Comparison of ENCODE assay signal across 26 cellular contexts in genomic region chr13:112625698-112626097, GRCh38.
"Had no signal": no experiment of that assay in that cellular context is flagged by ENCODE, and none has a peak within 500 bp of the region (broad histone marks: within the 10 kb centered on the region; RNA-seq: fewer than 3 reads in every experiment).

No MANE protein-coding gene starts in this region.

- H3K27ac Mint-ChIP-seq: activated CD8-positive, alpha-beta T cell treated with anti-CD3 and anti-CD28 coated beads, Interleukin-2, amount 10 ng/mL, durations not matched to agents 7 days and 5 days; activated naive CD4-positive, alpha-beta T cell treated with anti-CD3 and anti-CD28 coated beads, Interleukin-2, amount 50 U/mL, for 72 hours; activated naive CD8-positive, alpha-beta T cell treated with anti-CD3 and anti-CD28 coated beads, Interleukin-2, amount 50 U/mL, for 24 hours; activated T-cell treated with anti-CD3 and anti-CD28 coated beads, Interleukin-2, amount 50 U/mL, for 24 hours; activated T-helper 1 cell treated with anti-CD3 and anti-CD28 coated beads, Interleukin-12 subunit alpha, Interleukin-12 subunit beta, Interleukin-2, Interleukin-4 antibody, amounts not matched to agents 30 ng/mL and 10 ng/mL and 1 ng/mL, durations not matched to agents 14 hours and 24 hours and 36 hours; brain; WTC11 had no signal

- H3K36me3 ChIP-seq: Peyer's patch, SJSA1 had no signal

- H3K9me3 Mint-ChIP-seq: activated naive CD4-positive, alpha-beta T cell treated with anti-CD3 and anti-CD28 coated beads, Interleukin-2, amount 50 U/mL, for 72 hours; activated naive CD8-positive, alpha-beta T cell treated with anti-CD3 and anti-CD28 coated beads, Interleukin-2, amount 50 U/mL, for 24 hours; activated T-cell treated with anti-CD3 and anti-CD28 coated beads, Interleukin-2, amount 50 U/mL, for 24 hours; activated T-helper 1 cell treated with anti-CD3 and anti-CD28 coated beads, Interleukin-12 subunit alpha, Interleukin-12 subunit beta, Interleukin-2, Interleukin-4 antibody, amounts not matched to agents 30 ng/mL and 10 ng/mL and 1 ng/mL, durations not matched to agents 14 hours and 24 hours and 36 hours; brain; central memory CD8-positive, alpha-beta T cell; WTC11 had no signal

- H3K27me3 ChIP-seq: Peyer's patch had no signal

- H3K27ac ChIP-seq: Peyer's patch, SJSA1 had no signal

- H3K4me3 Mint-ChIP-seq: activated CD8-positive, alpha-beta T cell treated with anti-CD3 and anti-CD28 coated beads, Interleukin-2, amount 10 ng/mL, durations not matched to agents 7 days and 5 days; activated naive CD8-positive, alpha-beta T cell treated with anti-CD3 and anti-CD28 coated beads, Interleukin-2, amount 50 U/mL, for 24 hours; activated T-cell treated with anti-CD3 and anti-CD28 coated beads, Interleukin-2, amount 50 U/mL, for 24 hours; activated T-helper 1 cell treated with anti-CD3 and anti-CD28 coated beads, Interleukin-12 subunit alpha, Interleukin-12 subunit beta, Interleukin-2, Interleukin-4 antibody, amounts not matched to agents 30 ng/mL and 10 ng/mL and 1 ng/mL, durations not matched to agents 14 hours and 24 hours and 36 hours; brain; central memory CD8-positive, alpha-beta T cell; WTC11 had no signal

- H3K36me3 Mint-ChIP-seq: activated naive CD4-positive, alpha-beta T cell treated with anti-CD3 and anti-CD28 coated beads, Interleukin-2, amount 50 U/mL, for 72 hours; brain; WTC11 had no signal

- DNase-seq: activated CD4-positive, alpha-beta T cell treated with anti-CD3 and anti-CD28 coated beads for 48 hours; activated CD4-positive, alpha-beta T cell treated with anti-CD3 and anti-CD28 coated beads, Interleukin-2, amount 50 U/mL, for 4 hours; activated CD4-positive, CD25-positive, alpha-beta regulatory T cell treated with anti-CD3 and anti-CD28 coated beads, Interleukin-2, amount 50 U/mL, for 72 hours; activated CD8-positive, alpha-beta memory T cell treated with anti-CD3 and anti-CD28 coated beads, Interleukin-2, amount 50 U/mL, for 48 hours; activated CD8-positive, alpha-beta T cell treated with anti-CD3 and anti-CD28 coated beads, Interleukin-2, amount 10 ng/mL, durations not matched to agents 7 days and 5 days; activated effector memory CD4-positive, alpha-beta T cell treated with anti-CD3 and anti-CD28 coated beads, Interleukin-2, amount 50 U/mL, for 16 hours; activated naive CD4-positive, alpha-beta T cell treated with Interleukin-2 at 50 U/mL for 16 hours; activated naive CD8-positive, alpha-beta T cell treated with anti-CD3 and anti-CD28 coated beads, Interleukin-2, amount 50 U/mL, for 24 hours; activated T-cell treated with anti-CD3 and anti-CD28 coated beads, Interleukin-2, amount 50 U/mL, for 24 hours; amniotic stem cell; NCI-H1048; NCI-H146; NCI-H187 treated with DMSO at 0.1 percent for 48 hours; NCI-H2081 treated with DMSO at 0.1 percent for 48 hours; NCI-H446; NCI-H524; Peyer's patch; SHP77; SW 1271 had no signal

- H3K4me1 Mint-ChIP-seq: activated naive CD8-positive, alpha-beta T cell treated with anti-CD3 and anti-CD28 coated beads, Interleukin-2, amount 50 U/mL, for 24 hours; brain; central memory CD8-positive, alpha-beta T cell; WTC11 had no signal

- H3K4me1 ChIP-seq: Peyer's patch, SJSA1 had no signal

- H3K4me3 ChIP-seq: Peyer's patch, SJSA1 had no signal

- H3K9me3 ChIP-seq: Peyer's patch had no signal

- ATAC-seq: activated CD8-positive, alpha-beta T cell treated with anti-CD3 and anti-CD28 coated beads, Interleukin-2, amount 10 ng/mL, durations not matched to agents 7 days and 5 days; activated naive CD4-positive, alpha-beta T cell treated with anti-CD3 and anti-CD28 coated beads, Interleukin-2, amount 50 U/mL, for 72 hours; activated naive CD8-positive, alpha-beta T cell treated with anti-CD3 and anti-CD28 coated beads, Interleukin-2, amount 50 U/mL, for 24 hours; SK-N-SH treated with all-trans-retinoic acid at 6 μM for 48 hours; WTC11 had no signal
